10 cellular contexts compared by ENCODE assay signal in the genomic region with DNA sequence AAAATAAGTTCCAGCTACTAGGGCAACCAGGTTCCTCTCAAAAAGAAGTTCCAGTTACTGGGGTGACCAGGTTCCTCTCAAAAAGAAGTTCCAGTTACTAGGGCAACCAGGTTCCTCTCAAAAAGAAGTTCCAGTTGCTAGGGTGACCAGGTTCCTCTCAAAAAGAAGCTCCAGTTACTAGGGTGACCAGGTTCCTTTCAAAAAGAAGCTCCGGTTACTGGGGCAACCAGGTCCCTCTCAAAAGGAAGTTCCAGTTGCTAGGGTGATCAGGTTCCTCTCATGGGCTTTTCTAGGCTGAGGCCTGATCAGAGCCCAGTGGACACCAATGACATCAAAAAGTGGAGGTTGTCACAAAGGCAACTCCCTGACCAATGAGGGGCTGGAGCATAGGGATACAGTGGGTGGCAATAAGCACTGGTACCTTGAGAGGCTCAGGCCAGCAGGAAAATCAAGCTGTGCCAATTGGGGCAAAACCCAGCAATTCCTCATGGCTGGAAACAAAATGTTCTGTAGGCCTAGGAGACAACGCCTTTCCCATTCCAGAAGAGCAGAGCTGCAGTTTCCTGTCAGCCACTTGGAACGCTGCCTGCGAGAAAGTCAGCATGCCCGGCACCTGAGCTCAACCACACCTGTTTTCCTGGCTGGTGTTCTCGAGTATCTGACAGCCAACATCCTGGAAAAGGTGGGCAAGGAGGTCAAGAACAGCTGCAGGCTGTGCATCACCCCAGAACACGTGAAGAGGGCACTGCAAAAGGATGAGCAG. TPM values are rescaled to one million over a fixed set of nuclear protein-coding genes. Genes with fewer than 3 reads are reported as not detected.
DNase-seq lines count a peak whose midpoint lies in the region; ATAC-seq and TF ChIP-seq lines count a peak whose summit lies in the region.
"Had no signal": no experiment of that assay in that cellular context is flagged by ENCODE, and none has a peak within 500 bp of the region (broad histone marks: within the 10 kb centered on the region; RNA-seq: fewer than 3 reads in every experiment).

No MANE protein-coding gene starts in this region.

- no peaks in the 10 kb centered on the region for H3K9me3 ChIP-seq in sigmoid colon
- H3K9me3 ChIP-seq: upper lobe of left lung had no signal

- no peaks in the 10 kb centered on the region for H3K27me3 ChIP-seq in sigmoid colon
- H3K27me3 ChIP-seq: upper lobe of left lung had no signal

- DNase-seq in ELF-1 (ENCODE audit: low read depth, low spot score) (peak; percentile 47), NCI-H2107 treated with DMSO at 0.1 percent for 48 hours (lab: John Stamatoyannopoulos, UW; ENCODE audit: unreplicated experiment) (peak; percentile 59), iPS DF 4.7 (ENCODE audit: extremely low read depth, low spot score) (peak; percentile 80), HEK293T (ENCODE audit: extremely low spot score) (no peak), islet precursor cell (no peak), sigmoid colon (no peak)
- DNase-seq: foreskin fibroblast had no signal

- ATAC-seq in GM21515 (IDR thresholded peaks at IDR 0.05; ENCODE audit: unreplicated experiment) (peak; percentile 75), GM19455 (IDR thresholded peaks at IDR 0.05; ENCODE audit: unreplicated experiment) (no peak)

- intact Hi-C loops in sigmoid colon (cut with DNase I): no loop called here

- no peak for TF ChIP-seq POLR2A in sigmoid colon (IDR thresholded peaks at IDR 0.05)

- no peak for TF ChIP-seq CTCF in sigmoid colon (IDR thresholded peaks at IDR 0.05)

- no peaks in the 10 kb centered on the region for H3K4me1 ChIP-seq in sigmoid colon
- H3K4me1 ChIP-seq: upper lobe of left lung had no signal

- no peaks in the 10 kb centered on the region for H3K36me3 ChIP-seq in sigmoid colon
- H3K36me3 ChIP-seq: upper lobe of left lung had no signal

- 22 to 64% methylated on average over 7 of the region's 7 CpGs for WGBS in sigmoid colon, 2 donors

- no peak for TF ChIP-seq EP300 in sigmoid colon (IDR thresholded peaks at IDR 0.05)

- POLR2A ChIA-PET in HEK293T (lab: Yijun Ruan, JAX): no interaction called here

- H3K4me3 ChIP-seq in sigmoid colon: no peak overlapping the region
- H3K4me3 ChIP-seq: upper lobe of left lung had no signal

- CTCF ChIA-PET in HEK293T (lab: Yijun Ruan, JAX): no interaction called here

- H3K27ac ChIP-seq in sigmoid colon: no peak overlapping the region
- H3K27ac ChIP-seq: upper lobe of left lung had no signal

TF ChIP-seq in HEK293T, 16 proteins besides CTCF, POLR2A, EP300 and RAD21:
- TF ChIP-seq SUZ12 (IDR thresholded peaks at IDR 0.05) (no peak), NFRKB (IDR thresholded peaks at IDR 0.05) (no peak), FOXM1 (IDR thresholded peaks at IDR 0.05; ENCODE audit: borderline replicate concordance) (no peak), FOXA1 (IDR thresholded peaks at IDR 0.05) (no peak), ARNT (IDR thresholded peaks at IDR 0.05) (no peak), ELF4 (IDR thresholded peaks at IDR 0.05) (no peak)

RNA-seq across cellular contexts. Expression of a gene that starts 12.3 kb away (rescaled TPM):
- under 1 TPM in 3 of 4 donors, not detected in 1; under 0.01 to 0.36 (median 0.14) TPM for total RNA-seq in sigmoid colon
- 10 to 100 TPM in 2 of 3 donors, 1 to 10 TPM in 1; 3.4 to 21.0 (median 15.6) TPM for polyA plus RNA-seq in sigmoid colon

Comparison
In these comparisons a context has a peak if more than half of its experiments do, and no peak if none do; other contexts are left out.
1. DNase-seq: peak in ELF-1 (single experiment), NCI-H2107 treated with DMSO at 0.1 percent for 48 hours (single experiment) and iPS DF 4.7 (single experiment); none in HEK293T (single experiment), islet precursor cell (single experiment) and sigmoid colon (single experiment).